In the genomic region with DNA sequence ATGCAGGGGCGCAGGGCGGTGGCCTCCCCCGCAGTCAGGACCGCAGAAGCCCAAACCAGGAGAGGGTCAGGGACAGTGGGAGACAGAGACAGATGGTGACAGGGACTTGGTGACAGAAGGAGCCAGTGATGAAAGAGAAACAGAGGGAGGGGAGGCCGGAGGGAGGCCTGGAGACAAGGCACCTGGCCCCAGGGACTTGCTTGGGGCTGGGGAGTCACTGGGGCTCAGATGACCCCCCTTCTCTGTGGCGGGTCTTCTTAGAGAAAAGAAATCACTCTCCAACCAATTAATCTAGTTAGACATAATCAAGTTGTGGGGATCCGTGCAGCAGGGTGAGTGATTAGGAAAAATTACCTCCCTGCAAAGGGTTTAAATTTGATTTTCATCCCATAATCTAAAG, we compare ENCODE assay signal across 6 cellular contexts.
DNase-seq lines count a peak whose midpoint lies in the region; TF ChIP-seq lines count a peak whose summit lies in the region.
"Not testable (repeated sequence)": the region's sequence is repeated elsewhere in the genome, so short reads cannot be mapped to it uniquely, and the experiment has no call there.

No MANE protein-coding gene starts in this region.

- intact Hi-C loops in esophagus muscularis mucosa (cut with DNase I); lower leg skin (cut with DNase I; ENCODE audit: low total_unique reads); posterior vena cava (cut with DNase I): not testable (repeated sequence)

- not testable (repeated sequence) for H3K9ac ChIP-seq in H9 (ENCODE audit: extremely low read depth, insufficient read length, low read length)

- not testable (repeated sequence) for H3K79me1 ChIP-seq in H9 (ENCODE audit: insufficient read depth, low read depth, low read length, poor library complexity, severe bottlenecking)

- not testable (repeated sequence) for H3K23me2 ChIP-seq in H9 (ENCODE audit: insufficient read length, low read depth, low read length, poor library complexity, severe bottlenecking)

- not testable (repeated sequence) for H3K36me3 ChIP-seq in WERI-Rb-1, esophagus muscularis mucosa

- not testable (repeated sequence) for TF ChIP-seq POLR2A in esophagus muscularis mucosa (IDR thresholded peaks at IDR 0.05; ENCODE audit: low read depth); lower leg skin (IDR thresholded peaks at IDR 0.05)

- not testable (repeated sequence) for H3K14ac ChIP-seq in H9 (ENCODE audit: insufficient read depth, low read length)

- H2AFZ ChIP-seq in H9 (ENCODE audit: low read length): not testable (repeated sequence)

- H2BK12ac ChIP-seq in H9 (ENCODE audit: insufficient read length, low read depth, low read length): not testable (repeated sequence)

- not testable (repeated sequence) for H2BK20ac ChIP-seq in H9 (ENCODE audit: low read depth, low read length, poor library complexity, severe bottlenecking)

- not testable (repeated sequence) for H4K91ac ChIP-seq in H9 (ENCODE audit: insufficient read length, low read depth, low read length)

- TF ChIP-seq CTCF in H9 (conservative IDR thresholded peaks at IDR 0.05); WERI-Rb-1 (IDR thresholded peaks at IDR 0.05; ENCODE audit: low read depth, low read length); esophagus muscularis mucosa (IDR thresholded peaks at IDR 0.05); lower leg skin (IDR thresholded peaks at IDR 0.05): not testable (repeated sequence)

- not testable (repeated sequence) for H2BK15ac ChIP-seq in H9 (ENCODE audit: low read depth, low read length)

- H3K27me3 Mint-ChIP-seq in H9 (ENCODE audit: low read depth): not testable (repeated sequence)

- not testable (repeated sequence) for H3K4me3 Mint-ChIP-seq in H9

- H3K79me2 ChIP-seq in H9 (ENCODE audit: insufficient read depth, low read length): not testable (repeated sequence)

- H3K36me3 Mint-ChIP-seq in H9 (ENCODE audit: insufficient read depth in 1 of 3, low read depth in 3 of 3): not testable (repeated sequence)

- H3K27ac ChIP-seq in H9 (ENCODE audit: insufficient read length, low read depth, low read length); esophagus muscularis mucosa (replicated peaks in 1 of 4): not testable (repeated sequence)
- H3K27ac ChIP-seq in WERI-Rb-1: peak overlapping the region; percentile 77

- no CpG with 5 or more reads among the region's 7 CpGs for WGBS in H9 (ENCODE audit: extremely low coverage, insufficient read length, low lambda C conversion rate)
- WGBS in esophagus muscularis mucosa: 63% methylated on average over 5 of the region's 7 CpGs
- 67 to 70% methylated on average over 7 of the region's 7 CpGs for WGBS in lower leg skin, 2 donors

- not testable (repeated sequence) for H3K18ac ChIP-seq in H9 (ENCODE audit: insufficient read length, low read depth, low read length)

- not testable (repeated sequence) for H2BK5ac ChIP-seq in H9 (ENCODE audit: insufficient read length, low read length)

- not testable (repeated sequence) for H3K9me3 ChIP-seq in H9 (ENCODE audit: control insufficient read depth, low read depth, low read length); WERI-Rb-1 (ENCODE audit: severe bottlenecking); esophagus muscularis mucosa

- H3K4me2 ChIP-seq in H9 (ENCODE audit: insufficient read depth, insufficient read length, low read length): not testable (repeated sequence)

- not testable (repeated sequence) for H3K4me1 ChIP-seq in H9 (ENCODE audit: insufficient read depth, low read length); esophagus muscularis mucosa

- not testable (repeated sequence) for H3K9me3 Mint-ChIP-seq in H9

- not testable (repeated sequence) for H2BK120ac ChIP-seq in H9 (ENCODE audit: low read depth, low read length, poor library complexity, severe bottlenecking)

- not testable (repeated sequence) for H3K4ac ChIP-seq in H9 (ENCODE audit: low read depth, low read length)

- H2AK5ac ChIP-seq in H9 (ENCODE audit: insufficient read length, low read length): not testable (repeated sequence)

- not testable (repeated sequence) for H3K27ac Mint-ChIP-seq in H9

- peak; percentile 5 for DNase-seq in H9
- peak; percentile 96 for DNase-seq in NCI-H82 (lab: John Stamatoyannopoulos, UW)
- peak; percentile 77 for DNase-seq in WERI-Rb-1
- DNase-seq in esophagus muscularis mucosa (ENCODE audit: extremely low spot score): peak; percentile 62
- peak; percentile 4 to 63 for DNase-seq in lower leg skin (ENCODE audit: low spot score in 2 of 2)
- peak; percentile 26 for DNase-seq in posterior vena cava (ENCODE audit: low spot score)

- H3K4me1 Mint-ChIP-seq in H9: not testable (repeated sequence)

- H3K27me3 ChIP-seq in H9 (ENCODE audit: insufficient read depth, low read length); WERI-Rb-1 (ENCODE audit: insufficient read depth, low read depth, severe bottlenecking): not testable (repeated sequence)
- H3K27me3 ChIP-seq in esophagus muscularis mucosa: peaks cover 0 to 53% (median 0%) of the 10 kb centered on the region in 4 donors

- H3T11ph ChIP-seq in H9 (ENCODE audit: low read length): not testable (repeated sequence)

- H4K5ac ChIP-seq in H9 (ENCODE audit: insufficient read length, low read depth, low read length): not testable (repeated sequence)

- not testable (repeated sequence) for H4K20me1 ChIP-seq in H9 (ENCODE audit: control insufficient read depth, insufficient read depth, insufficient read length)

- H3K23ac ChIP-seq in H9 (ENCODE audit: insufficient read length, low read depth, low read length): not testable (repeated sequence)

- not testable (repeated sequence) for H3K4me3 ChIP-seq in WERI-Rb-1 (ENCODE audit: low read depth, low read length); esophagus muscularis mucosa; lower leg skin (ENCODE audit: low read depth, poor library complexity, severe bottlenecking)

- TF ChIP-seq EP300 in esophagus muscularis mucosa (IDR thresholded peaks at IDR 0.05): not testable (repeated sequence)

- not testable (repeated sequence) for H4K8ac ChIP-seq in H9 (replicated peaks; ENCODE audit: insufficient read length, low read depth, low read length)

- H3K56ac ChIP-seq in H9 (ENCODE audit: insufficient read length, low read depth, low read length): not testable (repeated sequence)

Comparison
In these comparisons a context has a peak if more than half of its experiments do, and no peak if none do; other contexts are left out.
1. DNase-seq: peak in every context shown above with its lines; median percentile 96 in NCI-H82; 77 in WERI-Rb-1; 62 in esophagus muscularis mucosa; 34 in lower leg skin; 26 in posterior vena cava; 5 in H9.